Comparison of ENCODE assay signal across 11 cellular contexts in the genomic region with DNA sequence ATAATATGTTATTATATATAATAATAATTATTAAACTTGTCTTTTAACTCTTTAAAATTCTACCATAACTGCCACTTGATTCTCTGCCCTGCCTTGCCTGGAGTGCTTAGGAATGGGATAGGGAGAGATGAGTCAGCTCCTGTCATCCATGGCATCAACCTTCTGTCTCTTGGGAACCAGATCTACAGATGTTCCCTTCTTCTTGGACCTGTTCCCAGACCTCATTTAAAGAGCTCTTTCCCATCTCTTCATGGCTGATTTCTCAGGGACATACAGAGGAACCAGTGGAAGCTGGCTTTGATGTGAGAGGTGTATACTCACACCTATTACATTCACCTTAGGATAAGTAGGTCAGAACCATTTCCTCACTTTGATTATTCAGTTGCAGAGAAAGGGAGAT.
A peak's percentile ranks its signal among the peaks of the same experiment; 100 is the strongest.
DNase-seq lines count a peak whose midpoint lies in the region; ATAC-seq, FAIRE-seq and TF ChIP-seq lines count a peak whose summit lies in the region.
"Had no signal": no experiment of that assay in that cellular context is flagged by ENCODE, and none has a peak within 500 bp of the region (broad histone marks: within the 10 kb centered on the region; RNA-seq: fewer than 3 reads in every experiment).

No MANE protein-coding gene starts in this region.

- intact Hi-C loops in kidney (cut with DNase I): no loop called here

- no peak for ATAC-seq in GM19452 (IDR thresholded peaks at IDR 0.05; ENCODE audit: unreplicated experiment)
- ATAC-seq in GM18520 (IDR thresholded peaks at IDR 0.05; ENCODE audit: unreplicated experiment): no peak

- H3K27ac ChIP-seq in kidney (ENCODE audit: low read depth in 2 of 2, low read length in 2 of 2): no peak overlapping the region
- H3K27ac ChIP-seq: HL-60, thyroid gland had no signal

- no peak overlapping the region for H3K4me3 ChIP-seq in HFF-Myc (replicated peaks; ENCODE audit: low read depth, low read length)
- H3K4me3 ChIP-seq in kidney (ENCODE audit: low read length in 2 of 2): no peak overlapping the region
- H3K4me3 ChIP-seq: thyroid gland had no signal

- TF ChIP-seq CTCF in AG09319 (IDR thresholded peaks at IDR 0.05; ENCODE audit: low read depth, low read length) (no peak), HFF-Myc (IDR thresholded peaks at IDR 0.05; ENCODE audit: low read depth, low read length, missing control alignments) (no peak), kidney (IDR thresholded peaks at IDR 0.05; ENCODE audit: borderline replicate concordance, extremely low read depth, insufficient read depth) (no peak)

- FAIRE-seq in RCC 7860 (lab: Jason Lieb, UNC) (peak; percentile 96), kidney (lab: Jason Lieb, UNC) (no peak)

- no peaks in the 10 kb centered on the region for H3K9me3 ChIP-seq in kidney (ENCODE audit: control insufficient read depth in 1 of 2, low read length in 2 of 2)
- H3K9me3 ChIP-seq: thyroid gland had no signal

- H3K4me1 ChIP-seq in kidney (ENCODE audit: control insufficient read depth in 1 of 2, insufficient read depth in 1 of 2, low read depth in 1 of 2, low read length in 2 of 2): no peaks in the 10 kb centered on the region
- H3K4me1 ChIP-seq: thyroid gland had no signal

- no peak overlapping the region for H3K9ac ChIP-seq in kidney (ENCODE audit: low read length in 2 of 2)

- DNase-seq in AG09319 (ENCODE audit: extremely low read depth, low read depth) (peak; percentile 56), HFF-Myc (ENCODE audit: extremely low read depth, low read depth) (peak; percentile 82), RCC 7860 (ENCODE audit: low spot score) (peak; percentile 80), fibroblast of the conjunctiva (ENCODE audit: low read depth) (peak; percentile 76), kidney (no peak), hippocampal formation (lab: John Stamatoyannopoulos, UW) (no peak)
- DNase-seq: activated T-cell treated with anti-CD3 and anti-CD28 coated beads for 4 hours, thyroid gland had no signal

- H3K36me3 ChIP-seq in kidney (ENCODE audit: control insufficient read depth in 1 of 2, insufficient read depth in 2 of 2, low read length in 2 of 2): peaks cover 0 to 2% of the 10 kb centered on the region in 2 donors
- H3K36me3 ChIP-seq: thyroid gland had no signal

Comparison
In these comparisons a context has a peak if more than half of its experiments do, and no peak if none do; other contexts are left out.
1. DNase-seq: peak in AG09319 (single experiment), HFF-Myc (single experiment), RCC 7860 (single experiment) and fibroblast of the conjunctiva (single experiment); none in kidney (single experiment) and hippocampal formation (0 of 2).